ENCODE assay signal across 8 cellular contexts in the genomic region with DNA sequence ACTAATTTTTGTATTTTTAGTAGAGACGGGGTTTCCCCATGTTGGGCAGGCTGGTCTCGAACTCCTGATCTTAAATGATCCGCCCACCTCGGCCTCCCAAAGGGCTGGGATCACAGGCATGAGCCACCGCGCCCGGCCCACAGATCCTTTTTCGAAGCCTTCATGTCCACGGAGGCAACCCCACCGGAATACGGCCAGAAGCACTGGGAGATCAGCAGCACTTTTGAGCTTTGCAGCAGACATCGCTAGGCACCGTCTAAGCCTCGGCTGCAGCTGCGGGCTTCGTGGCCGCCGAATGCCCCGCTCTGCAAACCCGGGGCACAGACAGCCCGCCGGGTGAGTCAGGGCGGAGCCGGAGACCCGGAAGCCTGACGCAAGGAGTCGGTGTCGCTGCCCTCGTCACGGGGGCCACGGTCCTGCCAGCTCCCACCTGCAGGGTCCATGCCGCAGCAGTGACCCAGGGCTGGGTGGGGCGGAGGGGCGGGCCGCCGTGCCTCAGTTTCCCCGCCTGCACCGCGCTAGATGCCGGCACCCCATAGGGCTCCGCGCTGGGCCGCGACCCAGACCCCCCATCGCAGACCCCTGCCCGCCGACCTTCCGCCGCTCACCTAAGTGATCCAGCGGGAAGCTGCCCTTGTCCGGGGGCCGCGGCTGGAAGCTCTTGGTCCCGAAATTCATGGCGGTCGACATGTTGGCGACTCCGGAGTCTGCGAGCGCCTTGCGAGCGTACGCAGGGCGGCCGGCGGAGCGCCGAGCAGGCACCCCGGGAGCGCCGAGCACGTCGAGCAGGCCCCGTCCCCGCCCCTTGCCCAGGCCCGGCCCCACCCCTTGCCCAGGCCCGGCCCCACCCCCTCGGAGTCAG. TPM values are rescaled to one million over a fixed set of nuclear protein-coding genes. Genes with fewer than 3 reads are reported as not detected.
A peak's percentile ranks its signal among the peaks of the same experiment; 100 is the strongest.
DNase-seq lines count a peak whose midpoint lies in the region; ATAC-seq and TF ChIP-seq lines count a peak whose summit lies in the region.

Gene COX19 (minus strand): TSS at position 730 of the 862 bp plus-strand sequence. CDS start 40 bp downstream, at position 690.

- H3K27me3 Mint-ChIP-seq in T-helper 2 cell treated with Interferon-gamma antibody and Interleukin-4, amounts not matched to agents 5 μg/mL and 100 μg/mL, for 36 hours (ENCODE audit: low read depth) = no peaks in the 10 kb centered on the region

- no peaks in the 10 kb centered on the region for H3K9me3 ChIP-seq in uterus

- peak; percentile 81 for ATAC-seq in HG02852 (IDR thresholded peaks at IDR 0.05; ENCODE audit: unreplicated experiment)

- no peak for TF ChIP-seq CTCF in GM13977 (IDR thresholded peaks at IDR 0.05; ENCODE audit: extremely low read depth, insufficient read depth, missing control alignments)
- no peak for TF ChIP-seq CTCF in uterus (IDR thresholded peaks at IDR 0.05)

- H3K9ac ChIP-seq in rectal smooth muscle tissue (ENCODE audit: low read length) = peak within 1 kb of the TSS; percentile 90

- peak within 1 kb of the TSS; percentile 95 for H3K4me3 ChIP-seq in rectal smooth muscle tissue (ENCODE audit: low read length)
- peak within 1 kb of the TSS; percentile 94 to 97 for H3K4me3 ChIP-seq in uterus

- in situ Hi-C loops in GM13977 (cut with MboI; ENCODE audit: low pct_unique_long_range_greater_than_20kb, low sequenced_read_pairs, unreplicated experiment) = no loop called here

- H3K27ac Mint-ChIP-seq in T-helper 2 cell treated with Interferon-gamma antibody and Interleukin-4, amounts not matched to agents 5 μg/mL and 100 μg/mL, for 36 hours = peak within 1 kb of the TSS; percentile 85

- H3K36me3 Mint-ChIP-seq in T-helper 2 cell treated with Interferon-gamma antibody and Interleukin-4, amounts not matched to agents 5 μg/mL and 100 μg/mL, for 36 hours (ENCODE audit: low read depth) = peaks cover 18% of the 10 kb centered on the region

- peaks cover 8% of the 10 kb centered on the region for H3K4me1 Mint-ChIP-seq in T-helper 2 cell treated with Interferon-gamma antibody and Interleukin-4, amounts not matched to agents 5 μg/mL and 100 μg/mL, for 36 hours (ENCODE audit: low read depth)

- no peaks in the 10 kb centered on the region for H3K9me3 Mint-ChIP-seq in T-helper 2 cell treated with Interferon-gamma antibody and Interleukin-4, amounts not matched to agents 5 μg/mL and 100 μg/mL, for 36 hours

- DNase-seq in GM13977 (ENCODE audit: low spot score) (peak; percentile 95), NCI-H1694 (lab: John Stamatoyannopoulos, UW) (peak; percentile 65), anterior cingulate cortex (lab: John Stamatoyannopoulos, UW) (peak in 57 of 58 donors; percentile 33 to 92 (median 80)), hepatic stellate cell (ENCODE audit: low spot score) (peak; percentile 92), uterus (peak; percentile 87 to 92)
- DNase-seq in T-helper 2 cell treated with Interferon-gamma antibody and Interleukin-4, amounts not matched to agents 5 μg/mL and 100 μg/mL, for 36 hours (ENCODE audit: low spot score) = peak; percentile 88

- peaks cover 18% of the 10 kb centered on the region for H3K36me3 ChIP-seq in rectal smooth muscle tissue (ENCODE audit: control insufficient read depth, insufficient read depth, low read length)
- no peaks in the 10 kb centered on the region for H3K36me3 ChIP-seq in uterus

- peak within 1 kb of the TSS; percentile 92 for H3K4me3 Mint-ChIP-seq in T-helper 2 cell treated with Interferon-gamma antibody and Interleukin-4, amounts not matched to agents 5 μg/mL and 100 μg/mL, for 36 hours

- H3K4me1 ChIP-seq in rectal smooth muscle tissue (ENCODE audit: control insufficient read depth, insufficient read depth, low read length) = peaks cover 2% of the 10 kb centered on the region
- peaks cover 0 to 6% of the 10 kb centered on the region in 2 donors for H3K4me1 ChIP-seq in uterus

- intact Hi-C loops in uterus (cut with DNase I; ENCODE audit: low total_unique reads) = no loop called here

- TF ChIP-seq POLR2A in uterus (IDR thresholded peaks at IDR 0.05) = peak; percentile 37 to 84

- H3K27ac ChIP-seq in rectal smooth muscle tissue (ENCODE audit: low read depth, low read length) (peak within 1 kb of the TSS; percentile 97), uterus (peak within 1 kb of the TSS; percentile 87 to 92)

- H3K27me3 ChIP-seq in rectal smooth muscle tissue (ENCODE audit: control insufficient read depth, insufficient read depth, low read length) (no peaks in the 10 kb centered on the region), uterus (no peaks in the 10 kb centered on the region)

RNA-seq across cellular contexts. Expression of gene COX19, which starts in this region (rescaled TPM):
- 10 to 100 TPM in 3 of 4 donors, 1 to 10 TPM in 1; 2.6 to 32.5 (median 20.1) TPM for total RNA-seq in uterus

Comparison
In these comparisons a context has a peak if more than half of its experiments do, and no peak if none do; other contexts are left out.
1. Peak in every context shown above with its lines: DNase-seq, ATAC-seq, H3K4me3 ChIP-seq and H3K27ac ChIP-seq.